In genomic region chr19:1216756-1217155, GRCh38 we compare ENCODE assay signal across 10 cellular contexts. TPM values are rescaled to one million over a fixed set of nuclear protein-coding genes. Genes with fewer than 3 reads are reported as not detected.
A peak's percentile ranks its signal among the peaks of the same experiment; 100 is the strongest.
DNase-seq lines count a peak whose midpoint lies in the region; ATAC-seq and TF ChIP-seq lines count a peak whose summit lies in the region.
"Had no signal": no experiment of that assay in that cellular context is flagged by ENCODE, and none has a peak within 500 bp of the region (broad histone marks: within the 10 kb centered on the region; RNA-seq: fewer than 3 reads in every experiment).

No MANE protein-coding gene starts in this region.

- H3K4me3 ChIP-seq in dorsolateral prefrontal cortex (no peak overlapping the region), skeletal muscle tissue (ENCODE audit: low read length in 3 of 3) (peak overlapping the region; percentile 9 to 58 (median 13)), brain microvascular endothelial cell (ENCODE audit: low read depth, low read length) (no peak overlapping the region)

- H3K4me3 Mint-ChIP-seq in activated T-cell treated with anti-CD3 and anti-CD28 coated beads, Interleukin-2, amount 50 U/mL, for 72 hours: no peak overlapping the region

- H3K4me1 Mint-ChIP-seq in activated T-cell treated with anti-CD3 and anti-CD28 coated beads, Interleukin-2, amount 50 U/mL, for 72 hours (ENCODE audit: low read depth): peaks cover 18% of the 10 kb centered on the region

- peak overlapping the region; percentile 52 to 91 (median 73) for H3K9ac ChIP-seq in skeletal muscle tissue (ENCODE audit: low read depth in 1 of 3, low read length in 3 of 3)

- H3K27me3 ChIP-seq in dorsolateral prefrontal cortex (no peaks in the 10 kb centered on the region), skeletal muscle tissue (ENCODE audit: control insufficient read depth in 3 of 3, insufficient read depth in 3 of 3, low read length in 3 of 3) (no peaks in the 10 kb centered on the region), brain microvascular endothelial cell (replicated peaks) (no peaks in the 10 kb centered on the region)

- peaks cover 4 to 9% of the 10 kb centered on the region in 2 donors for H3K36me3 Mint-ChIP-seq in activated T-cell treated with anti-CD3 and anti-CD28 coated beads, Interleukin-2, amount 50 U/mL, for 72 hours (ENCODE audit: insufficient read depth in 2 of 2)

- H3K9me3 Mint-ChIP-seq in activated T-cell treated with anti-CD3 and anti-CD28 coated beads, Interleukin-2, amount 50 U/mL, for 72 hours: no peaks in the 10 kb centered on the region
- H3K9me3 Mint-ChIP-seq: activated naive CD4-positive, alpha-beta T cell treated with anti-CD3 and anti-CD28 coated beads, Interleukin-2, amount 50 U/mL, for 72 hours had no signal

- peaks cover 67 to 91% (median 89%) of the 10 kb centered on the region in 3 donors for H3K4me1 ChIP-seq in skeletal muscle tissue (ENCODE audit: control insufficient read depth in 3 of 3, insufficient read depth in 3 of 3, low read length in 3 of 3)
- H3K4me1 ChIP-seq: Caco-2 had no signal

- no peaks in the 10 kb centered on the region for H3K27me3 Mint-ChIP-seq in activated T-cell treated with anti-CD3 and anti-CD28 coated beads, Interleukin-2, amount 50 U/mL, for 72 hours (ENCODE audit: low read depth)

- TF ChIP-seq CTCF in dorsolateral prefrontal cortex (IDR thresholded peaks at IDR 0.05 in 54 of 56, conservative IDR thresholded peaks at IDR 0.05 in 2 of 56; ENCODE audit: low read depth in 1 of 56, partially characterized antibody in 56 of 56): no peak
- TF ChIP-seq CTCF in brain microvascular endothelial cell (IDR thresholded peaks at IDR 0.05; ENCODE audit: low read depth, low read length, missing control alignments): no peak

- peak overlapping the region; percentile 44 for H3K27ac Mint-ChIP-seq in activated T-cell treated with anti-CD3 and anti-CD28 coated beads, Interleukin-2, amount 50 U/mL, for 72 hours

- DNase-seq in activated T-cell treated with anti-CD3 and anti-CD28 coated beads, Interleukin-2, amount 50 U/mL, for 72 hours: no peak
- DNase-seq in activated T-cell treated with anti-CD3 and anti-CD28 coated beads for 4 hours: no peak
- DNase-seq in dorsolateral prefrontal cortex: no peak
- no peak for DNase-seq in nucleus accumbens (lab: John Stamatoyannopoulos, UW)
- DNase-seq in brain microvascular endothelial cell: no peak
- DNase-seq: Caco-2, NCI-H1092, occipital lobe had no signal

- in situ Hi-C loops in brain microvascular endothelial cell (cut with HindIII; ENCODE audit: low pct_ligation_motif_present, low sequenced_read_pairs): no loop called here

- H3K9me3 ChIP-seq in skeletal muscle tissue (ENCODE audit: control insufficient read depth in 3 of 3, low read length in 3 of 3): no peaks in the 10 kb centered on the region
- H3K9me3 ChIP-seq: Caco-2 had no signal

- peak overlapping the region in 34 of 59 donors; percentile 16 to 95 (median 84) for H3K27ac ChIP-seq in dorsolateral prefrontal cortex
- H3K27ac ChIP-seq in skeletal muscle tissue (ENCODE audit: low read depth, low read length): peak overlapping the region; percentile 97
- no peak overlapping the region for H3K27ac ChIP-seq in brain microvascular endothelial cell

- intact Hi-C loops in dorsolateral prefrontal cortex (cut with DNase I): no loop called here

- H3K36me3 ChIP-seq in skeletal muscle tissue (ENCODE audit: control insufficient read depth in 3 of 3, insufficient read depth in 3 of 3, low read length in 3 of 3) (peaks cover 7 to 10% (median 8%) of the 10 kb centered on the region in 3 donors), brain microvascular endothelial cell (replicated peaks) (peaks cover 13% of the 10 kb centered on the region)

- ATAC-seq in activated T-cell treated with anti-CD3 and anti-CD28 coated beads, Interleukin-2, amount 50 U/mL, for 72 hours (replicated peaks in 1 of 2): no peak
- ATAC-seq: activated naive CD4-positive, alpha-beta T cell treated with anti-CD3 and anti-CD28 coated beads, Interleukin-2, amount 50 U/mL, for 72 hours had no signal

RNA-seq across cellular contexts. Expression of gene STK11, which starts 11.2 kb away (rescaled TPM):
- 10 to 100 TPM; 81.5 to 86.3 TPM for total RNA-seq in activated T-cell treated with anti-CD3 and anti-CD28 coated beads, Interleukin-2, amount 50 U/mL, for 72 hours
- total RNA-seq in dorsolateral prefrontal cortex: 10 to 100 TPM; 40.6 to 90.6 (median 56.3) TPM
- 51.7 TPM for total RNA-seq in skeletal muscle tissue

RNA-seq across cellular contexts. Expression of gene CBARP, which starts 21.0 kb away (rescaled TPM):
- total RNA-seq in activated T-cell treated with anti-CD3 and anti-CD28 coated beads, Interleukin-2, amount 50 U/mL, for 72 hours: under 1 TPM; 0.38 to 0.58 TPM
- total RNA-seq in dorsolateral prefrontal cortex (10 to 100 TPM in 119 of 120 experiments, 1 to 10 TPM in 1; 9.5 to 47.7 (median 25.8) TPM), skeletal muscle tissue (not detected)

RNA-seq across cellular contexts. Expression of gene ATP5F1D, which starts 24.8 kb away (rescaled TPM):
- total RNA-seq in activated T-cell treated with anti-CD3 and anti-CD28 coated beads, Interleukin-2, amount 50 U/mL, for 72 hours: 100 to 1,000 TPM; 169 to 201 TPM
- total RNA-seq in dorsolateral prefrontal cortex (100 to 1,000 TPM; 170 to 316 (median 242) TPM), skeletal muscle tissue (24.5 TPM)

RNA-seq across cellular contexts. Expression of gene MIDN, which starts 31.6 kb away (rescaled TPM):
- total RNA-seq in activated T-cell treated with anti-CD3 and anti-CD28 coated beads, Interleukin-2, amount 50 U/mL, for 72 hours: 10 to 100 TPM; 72.3 to 75.4 TPM
- total RNA-seq in dorsolateral prefrontal cortex: 100 to 1,000 TPM in 4 of 120 experiments, 10 to 100 TPM in 116; 19.9 to 116 (median 36.5) TPM
- total RNA-seq in skeletal muscle tissue: 5.2 TPM

RNA-seq across cellular contexts. Expression of gene SBNO2, which starts 42.7 kb away (rescaled TPM):
- total RNA-seq in activated T-cell treated with anti-CD3 and anti-CD28 coated beads, Interleukin-2, amount 50 U/mL, for 72 hours: 100 to 1,000 TPM; 142 to 146 TPM
- total RNA-seq in dorsolateral prefrontal cortex (10 to 100 TPM; 10.1 to 52.7 (median 22.7) TPM), skeletal muscle tissue (10.4 TPM)

Comparison
In these comparisons a context has a peak if more than half of its experiments do, and no peak if none do; other contexts are left out.
1. H3K4me3 ChIP-seq: peak in skeletal muscle tissue (3 of 3); none in dorsolateral prefrontal cortex (0 of 59) and brain microvascular endothelial cell (single experiment).
2. RNA of gene CBARP, which starts 21.0 kb away (total RNA-seq): 9.5 to 47.7 TPM in dorsolateral prefrontal cortex; 0.38 to 0.58 TPM in activated T-cell treated with anti-CD3 and anti-CD28 coated beads, Interleukin-2, amount 50 U/mL, for 72 hours and not detected in skeletal muscle tissue (single experiment); every median in the first group is over 4 times any median in the second.